ENCODE assay signal across 1 cellular context in the genomic region with DNA sequence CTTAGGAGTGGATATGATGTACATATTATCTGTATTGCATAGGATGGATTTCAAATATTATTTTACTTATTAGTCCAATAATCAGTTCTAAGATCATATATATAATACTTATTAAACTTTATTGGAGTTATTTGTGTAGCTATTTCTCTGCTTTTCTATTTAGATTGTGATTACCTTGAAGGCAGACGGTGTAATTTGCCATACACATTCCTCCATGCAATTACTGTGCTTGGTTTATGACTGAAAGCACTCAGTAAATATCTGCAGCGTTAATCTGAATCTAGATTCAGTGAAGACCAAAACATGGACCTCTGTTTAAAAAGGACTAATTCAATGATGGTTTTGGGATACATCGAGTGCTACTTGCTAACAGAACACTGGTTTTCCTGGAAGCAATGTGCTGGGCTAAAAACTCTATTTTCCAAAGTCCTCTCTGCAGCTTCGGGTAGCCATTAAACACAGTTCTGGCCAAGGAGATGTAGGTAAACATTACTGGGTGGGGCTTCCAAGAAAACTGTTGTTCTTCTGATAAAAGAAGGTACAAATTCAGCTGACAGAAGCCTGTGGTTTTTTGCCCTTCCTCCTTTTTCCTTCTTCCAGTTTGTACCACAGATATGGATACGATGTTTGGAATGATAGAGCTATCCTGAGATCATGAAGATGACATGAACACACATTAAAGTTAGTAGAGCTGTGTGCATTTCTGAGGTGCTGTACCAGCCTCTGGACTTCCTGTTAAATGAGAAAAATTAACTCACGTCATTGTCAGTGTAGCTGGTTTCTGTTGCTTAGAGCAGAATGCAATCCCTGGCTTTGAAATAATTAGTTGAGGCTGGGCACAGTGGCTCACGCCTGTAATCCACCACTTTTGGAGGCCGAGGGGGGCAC.
TF ChIP-seq lines count a peak whose summit lies in the region.

No MANE protein-coding gene starts in this region.

TF ChIP-seq in SK-N-SH, 30 proteins besides CTCF, POLR2A, EP300 and RAD21 (continued from another document):
- no peak for TF ChIP-seq GATA2 (CRISPR knock-in tag; IDR thresholded peaks at IDR 0.05)
- no peak for TF ChIP-seq SIN3A (IDR thresholded peaks at IDR 0.05; ENCODE audit: borderline replicate concordance, low read depth, low read length)
- TF ChIP-seq FOXJ3 (CRISPR knock-in tag; IDR thresholded peaks at IDR 0.05): no peak
- TF ChIP-seq, protein P1, sequence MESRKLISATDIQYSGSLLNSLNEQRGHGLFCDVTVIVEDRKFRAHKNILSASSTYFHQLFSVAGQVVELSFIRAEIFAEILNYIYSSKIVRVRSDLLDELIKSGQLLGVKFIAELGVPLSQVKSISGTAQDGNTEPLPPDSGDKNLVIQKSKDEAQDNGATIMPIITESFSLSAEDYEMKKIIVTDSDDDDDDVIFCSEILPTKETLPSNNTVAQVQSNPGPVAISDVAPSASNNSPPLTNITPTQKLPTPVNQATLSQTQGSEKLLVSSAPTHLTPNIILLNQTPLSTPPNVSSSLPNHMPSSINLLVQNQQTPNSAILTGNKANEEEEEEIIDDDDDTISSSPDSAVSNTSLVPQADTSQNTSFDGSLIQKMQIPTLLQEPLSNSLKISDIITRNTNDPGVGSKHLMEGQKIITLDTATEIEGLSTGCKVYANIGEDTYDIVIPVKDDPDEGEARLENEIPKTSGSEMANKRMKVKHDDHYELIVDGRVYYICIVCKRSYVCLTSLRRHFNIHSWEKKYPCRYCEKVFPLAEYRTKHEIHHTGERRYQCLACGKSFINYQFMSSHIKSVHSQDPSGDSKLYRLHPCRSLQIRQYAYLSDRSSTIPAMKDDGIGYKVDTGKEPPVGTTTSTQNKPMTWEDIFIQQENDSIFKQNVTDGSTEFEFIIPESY (IDR thresholded peaks at IDR 0.05; ENCODE audit: borderline replicate concordance, low read depth): no peak
- TF ChIP-seq, protein P2, sequence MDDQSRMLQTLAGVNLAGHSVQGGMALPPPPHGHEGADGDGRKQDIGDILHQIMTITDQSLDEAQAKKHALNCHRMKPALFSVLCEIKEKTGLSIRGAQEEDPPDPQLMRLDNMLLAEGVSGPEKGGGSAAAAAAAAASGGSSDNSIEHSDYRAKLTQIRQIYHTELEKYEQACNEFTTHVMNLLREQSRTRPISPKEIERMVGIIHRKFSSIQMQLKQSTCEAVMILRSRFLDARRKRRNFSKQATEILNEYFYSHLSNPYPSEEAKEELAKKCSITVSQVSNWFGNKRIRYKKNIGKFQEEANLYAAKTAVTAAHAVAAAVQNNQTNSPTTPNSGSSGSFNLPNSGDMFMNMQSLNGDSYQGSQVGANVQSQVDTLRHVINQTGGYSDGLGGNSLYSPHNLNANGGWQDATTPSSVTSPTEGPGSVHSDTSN (IDR thresholded peaks at IDR 0.05): no peak
- TF ChIP-seq, protein P3, sequence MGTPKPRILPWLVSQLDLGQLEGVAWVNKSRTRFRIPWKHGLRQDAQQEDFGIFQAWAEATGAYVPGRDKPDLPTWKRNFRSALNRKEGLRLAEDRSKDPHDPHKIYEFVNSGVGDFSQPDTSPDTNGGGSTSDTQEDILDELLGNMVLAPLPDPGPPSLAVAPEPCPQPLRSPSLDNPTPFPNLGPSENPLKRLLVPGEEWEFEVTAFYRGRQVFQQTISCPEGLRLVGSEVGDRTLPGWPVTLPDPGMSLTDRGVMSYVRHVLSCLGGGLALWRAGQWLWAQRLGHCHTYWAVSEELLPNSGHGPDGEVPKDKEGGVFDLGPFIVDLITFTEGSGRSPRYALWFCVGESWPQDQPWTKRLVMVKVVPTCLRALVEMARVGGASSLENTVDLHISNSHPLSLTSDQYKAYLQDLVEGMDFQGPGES (IDR thresholded peaks at IDR 0.05; ENCODE audit: low read depth, low read length): no peak
- no peak for TF ChIP-seq NRF1 (IDR thresholded peaks at IDR 0.05; ENCODE audit: low read depth, low read length)
- TF ChIP-seq TAF1 (IDR thresholded peaks at IDR 0.05; ENCODE audit: borderline replicate concordance, low read depth, low read length): no peak
- no peak for TF ChIP-seq GABPA (IDR thresholded peaks at IDR 0.05; ENCODE audit: low read depth)
- TF ChIP-seq MXI1 (IDR thresholded peaks at IDR 0.05; ENCODE audit: low read depth, low read length): no peak
- no peak for TF ChIP-seq EZH2phosphoT487 (IDR thresholded peaks at IDR 0.05; ENCODE audit: borderline replicate concordance, low read depth)
